ENCODE assay signal across 1 cellular context in the genomic region with DNA sequence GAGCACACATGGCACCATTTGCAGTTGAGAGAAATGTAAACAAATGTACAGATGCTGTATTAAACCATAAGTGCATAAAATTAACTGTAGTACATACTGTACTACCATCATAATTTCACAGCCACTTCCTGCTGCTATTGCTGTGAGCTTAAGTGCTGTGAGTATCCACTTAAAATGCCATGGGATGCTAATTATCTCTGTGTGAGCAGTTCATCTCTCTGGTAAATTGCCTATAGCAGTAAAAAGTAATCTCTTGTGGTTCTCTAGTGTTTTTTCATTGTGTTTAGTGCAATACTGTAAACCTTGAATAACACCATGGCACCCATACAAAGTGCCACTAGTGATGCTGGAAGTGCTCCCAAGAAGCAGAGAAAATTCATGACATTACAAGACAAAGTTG.
TF ChIP-seq lines count a peak whose summit lies in the region.

No MANE protein-coding gene starts in this region.

TF ChIP-seq in SK-N-SH treated with all-trans-retinoic acid at 6 μM for 48 hours, 23 proteins besides CTCF, POLR2A, EP300 and RAD21 (continued from another document):
- TF ChIP-seq POU6F1 (CRISPR knock-in tag; IDR thresholded peaks at IDR 0.05; ENCODE audit: borderline replicate concordance, low read depth) (no peak), PATZ1 (CRISPR knock-in tag; IDR thresholded peaks at IDR 0.05; ENCODE audit: borderline replicate concordance) (no peak), ZNF565 (CRISPR knock-in tag; conservative IDR thresholded peaks at IDR 0.05; ENCODE audit: low read depth) (no peak)
